ENCODE assay signal across 1 cellular context in the genomic region with DNA sequence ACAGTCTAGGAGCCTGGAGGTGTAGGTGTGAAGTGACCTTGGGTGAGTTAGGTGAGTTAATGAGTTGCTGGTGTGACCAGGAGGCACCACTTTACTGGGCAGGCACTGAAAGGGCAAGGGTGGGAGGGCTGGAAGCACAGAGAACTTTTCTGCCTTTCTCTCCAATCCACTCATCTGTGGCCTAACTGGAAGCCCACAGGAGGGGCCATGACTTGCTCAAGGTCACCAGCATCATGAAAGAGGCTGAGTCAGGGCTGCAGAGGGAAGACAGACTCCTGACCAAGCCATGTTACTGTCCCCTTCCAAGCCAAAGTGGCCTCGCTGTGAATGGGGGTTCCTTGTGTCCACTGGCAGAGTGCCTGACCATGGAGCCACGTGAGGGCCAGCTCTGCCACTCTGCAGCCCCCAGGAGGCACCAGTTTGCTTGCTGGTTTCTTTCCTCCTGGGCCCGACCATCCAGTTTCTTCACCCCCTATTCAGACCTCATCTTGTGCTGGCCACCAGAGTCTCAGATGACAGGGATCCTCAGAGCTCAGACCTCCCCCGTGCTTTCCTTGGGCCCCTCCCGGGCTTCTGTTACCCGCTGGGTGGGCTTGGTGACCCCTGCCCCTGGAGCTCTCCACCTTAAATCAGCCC.
TF ChIP-seq lines count a peak whose summit lies in the region.

No MANE protein-coding gene starts in this region.

TF ChIP-seq in H1, 55 proteins besides CTCF, POLR2A, EP300 and RAD21:
- TF ChIP-seq, protein P1, sequence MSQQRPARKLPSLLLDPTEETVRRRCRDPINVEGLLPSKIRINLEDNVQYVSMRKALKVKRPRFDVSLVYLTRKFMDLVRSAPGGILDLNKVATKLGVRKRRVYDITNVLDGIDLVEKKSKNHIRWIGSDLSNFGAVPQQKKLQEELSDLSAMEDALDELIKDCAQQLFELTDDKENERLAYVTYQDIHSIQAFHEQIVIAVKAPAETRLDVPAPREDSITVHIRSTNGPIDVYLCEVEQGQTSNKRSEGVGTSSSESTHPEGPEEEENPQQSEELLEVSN (IDR thresholded peaks at IDR 0.05), result no peak
- no peak for TF ChIP-seq SP4 (IDR thresholded peaks at IDR 0.05; ENCODE audit: low read length)
- TF ChIP-seq EGR1 (IDR thresholded peaks at IDR 0.05; ENCODE audit: borderline replicate concordance, low read depth, low read length), result no peak
- no peak for TF ChIP-seq ZNF274 (IDR thresholded peaks at IDR 0.05; ENCODE audit: borderline replicate concordance, extremely low read depth, low read length)
- no peak for TF ChIP-seq KDM5A (IDR thresholded peaks at IDR 0.05; ENCODE audit: low read length)
- TF ChIP-seq TEAD4 (IDR thresholded peaks at IDR 0.05; ENCODE audit: low read depth, low read length), result no peak
- TF ChIP-seq BACH1 (IDR thresholded peaks at IDR 0.05; ENCODE audit: low read length), result no peak
- TF ChIP-seq ASH2L (IDR thresholded peaks at IDR 0.05; ENCODE audit: low read length), result no peak
- TF ChIP-seq CHD1 (IDR thresholded peaks at IDR 0.05; ENCODE audit: low read depth, low read length), result no peak
- no peak for TF ChIP-seq BCL11A (IDR thresholded peaks at IDR 0.05; ENCODE audit: low read depth in 2 of 2, low read length in 2 of 2)
- no peak for TF ChIP-seq BRCA1 (IDR thresholded peaks at IDR 0.05; ENCODE audit: low read depth, low read length)
TF ChIP-seq in H1: peak in this region for 0.
